In genomic region chr4:107825072-107825789, GRCh38 we compare ENCODE assay signal across 1 cellular context.
TF ChIP-seq lines count a peak whose summit lies in the region.

No MANE protein-coding gene starts in this region.

TF ChIP-seq in HepG2, 621 proteins besides CTCF, POLR2A, EP300 and RAD21 (continued from another document and continues in another):
- TF ChIP-seq NFE2 (CRISPR knock-in tag; IDR thresholded peaks at IDR 0.05) (no peak), ZSCAN21 (CRISPR knock-in tag; IDR thresholded peaks at IDR 0.05; ENCODE audit: borderline replicate concordance) (no peak), ZNF282 (IDR thresholded peaks at IDR 0.05; ENCODE audit: partially characterized antibody) (no peak), AGO2 (optimal IDR thresholded peaks at IDR 0.05; ENCODE audit: low read depth, low read length) (peak; percentile 67), KLF13 (CRISPR knock-in tag; IDR thresholded peaks at IDR 0.05) (no peak), FOXM1 (CRISPR knock-in tag; IDR thresholded peaks at IDR 0.05) (no peak), KDM5B (CRISPR knock-in tag; IDR thresholded peaks at IDR 0.05; ENCODE audit: borderline replicate concordance) (no peak), ZNF3 (CRISPR knock-in tag; IDR thresholded peaks at IDR 0.05) (no peak), ZNF263 (CRISPR knock-in tag; IDR thresholded peaks at IDR 0.05) (peak; percentile 33; the same call in 1 of the 2 replicates), ZFYVE20 (CRISPR knock-in tag; IDR thresholded peaks at IDR 0.05; ENCODE audit: borderline replicate concordance, low read depth) (no peak), ZNF136 (CRISPR knock-in tag; IDR thresholded peaks at IDR 0.05; ENCODE audit: low read depth) (no peak), LCORL (IDR thresholded peaks at IDR 0.05) (no peak), LCORL (CRISPR knock-in tag; IDR thresholded peaks at IDR 0.05) (no peak), ARNTL (CRISPR knock-in tag; IDR thresholded peaks at IDR 0.05) (no peak), MZF1 (CRISPR knock-in tag; IDR thresholded peaks at IDR 0.05; ENCODE audit: borderline replicate concordance) (no peak), ZNF687 (CRISPR knock-in tag; IDR thresholded peaks at IDR 0.05) (peak; percentile 56), PRMT3 (CRISPR knock-in tag; IDR thresholded peaks at IDR 0.05; ENCODE audit: borderline replicate concordance, low read depth) (no peak), HDAC2 (CRISPR knock-in tag; IDR thresholded peaks at IDR 0.05) (0 out of 2 replicates have a peak, but pooled peaks have one; percentile 8), ZBTB21 (CRISPR knock-in tag; IDR thresholded peaks at IDR 0.05) (no peak), ZNF800 (CRISPR knock-in tag; IDR thresholded peaks at IDR 0.05) (0 out of 2 replicates have a peak, but pooled peaks have one; percentile 6), ZSCAN22 (CRISPR knock-in tag; IDR thresholded peaks at IDR 0.05) (no peak), SMC3 (IDR thresholded peaks at IDR 0.05; ENCODE audit: low read length) (no peak), ZNF562 (CRISPR knock-in tag; IDR thresholded peaks at IDR 0.05; ENCODE audit: borderline replicate concordance) (no peak), MTF1 (CRISPR knock-in tag; IDR thresholded peaks at IDR 0.05) (no peak), JUNB (CRISPR knock-in tag; IDR thresholded peaks at IDR 0.05; ENCODE audit: borderline replicate concordance) (no peak), HNRNPLL (IDR thresholded peaks at IDR 0.05; ENCODE audit: low read depth, low read length, poor library complexity, severe bottlenecking) (peak; percentile 9), ZMAT3 (CRISPR knock-in tag; conservative IDR thresholded peaks at IDR 0.05) (no peak), HNRNPK (IDR thresholded peaks at IDR 0.05; ENCODE audit: low read depth, low read length, poor library complexity, severe bottlenecking) (no peak), KDM2A (CRISPR knock-in tag; IDR thresholded peaks at IDR 0.05; ENCODE audit: borderline replicate concordance, low read depth) (peak; percentile 6; the same call in 1 of the 2 replicates), BCL6 (CRISPR knock-in tag; IDR thresholded peaks at IDR 0.05) (no peak), ZNF333 (CRISPR knock-in tag; IDR thresholded peaks at IDR 0.05; ENCODE audit: borderline replicate concordance) (no peak), ZNF777 (CRISPR knock-in tag; IDR thresholded peaks at IDR 0.05) (peak; percentile 48; the same call in 1 of the 2 replicates), PAXIP1 (CRISPR knock-in tag; conservative IDR thresholded peaks at IDR 0.05) (no peak), BRD4 (CRISPR knock-in tag; IDR thresholded peaks at IDR 0.05) (no peak), SMARCC2 (IDR thresholded peaks at IDR 0.05) (no peak), POGZ (CRISPR knock-in tag; IDR thresholded peaks at IDR 0.05) (no peak), MED1 (CRISPR knock-in tag; IDR thresholded peaks at IDR 0.05) (no peak), ZNF441 (CRISPR knock-in tag; IDR thresholded peaks at IDR 0.05; ENCODE audit: borderline replicate concordance) (no peak), SALL2 (CRISPR knock-in tag; IDR thresholded peaks at IDR 0.05) (no peak), CEBPZ (IDR thresholded peaks at IDR 0.05; ENCODE audit: low read length) (no peak), ZSCAN29 (CRISPR knock-in tag; conservative IDR thresholded peaks at IDR 0.05) (no peak), ZXDC (CRISPR knock-in tag; IDR thresholded peaks at IDR 0.05) (no peak), FOXJ3 (CRISPR knock-in tag; IDR thresholded peaks at IDR 0.05; ENCODE audit: borderline replicate concordance) (no peak), SP5 (CRISPR knock-in tag; IDR thresholded peaks at IDR 0.05; ENCODE audit: borderline replicate concordance, low read depth) (peak; percentile 23; the same call in 1 of the 2 replicates), REXO4 (CRISPR knock-in tag; IDR thresholded peaks at IDR 0.05; ENCODE audit: borderline replicate concordance) (no peak), TRIM22 (IDR thresholded peaks at IDR 0.05) (no peak), GABPA (IDR thresholded peaks at IDR 0.05; ENCODE audit: low read depth, low read length) (no peak), GABPA (CRISPR knock-in tag; IDR thresholded peaks at IDR 0.05; ENCODE audit: low read depth) (no peak), ZNF383 (CRISPR knock-in tag; IDR thresholded peaks at IDR 0.05; ENCODE audit: borderline replicate concordance) (no peak), SP1 (IDR thresholded peaks at IDR 0.05) (no peak), SP1 (CRISPR knock-in tag; IDR thresholded peaks at IDR 0.05) (no peak), NFATC3 (CRISPR knock-in tag; IDR thresholded peaks at IDR 0.05) (no peak), ETV6 (CRISPR knock-in tag; conservative IDR thresholded peaks at IDR 0.05) (no peak), ZFAT (CRISPR knock-in tag; conservative IDR thresholded peaks at IDR 0.05) (no peak), ETS1 (CRISPR knock-in tag; IDR thresholded peaks at IDR 0.05) (no peak), SRSF1 (optimal IDR thresholded peaks at IDR 0.05; ENCODE audit: low read depth, low read length) (no peak)
